Comparison of ENCODE assay signal across 8 cellular contexts in genomic region chr17:75876938-75877751, GRCh38. TPM values are rescaled to one million over a fixed set of nuclear protein-coding genes. Genes with fewer than 3 reads are reported as not detected.
A peak's percentile ranks its signal among the peaks of the same experiment; 100 is the strongest.
DNase-seq lines count a peak whose midpoint lies in the region; ATAC-seq and TF ChIP-seq lines count a peak whose summit lies in the region.

No MANE protein-coding gene starts in this region.

- peak overlapping the region; percentile 93 for H3K4me3 ChIP-seq in fibroblast of the aortic adventitia (ENCODE audit: low read depth, low read length)

- H3K4me3 Mint-ChIP-seq in activated T-cell treated with anti-CD3 and anti-CD28 coated beads, Interleukin-2, amount 50 U/mL, for 72 hours = peak overlapping the region; percentile 73 to 94
- H3K4me3 Mint-ChIP-seq in naive B cell = peak overlapping the region; percentile 76 to 92 (median 86)
- peak overlapping the region; percentile 77 for H3K4me3 Mint-ChIP-seq in type B pancreatic cell

- H3K4me1 Mint-ChIP-seq in activated T-cell treated with anti-CD3 and anti-CD28 coated beads, Interleukin-2, amount 50 U/mL, for 72 hours (ENCODE audit: low read depth) = peaks cover 40% of the 10 kb centered on the region
- H3K4me1 Mint-ChIP-seq in naive B cell = peaks cover 20 to 31% (median 23%) of the 10 kb centered on the region in 3 donors
- H3K4me1 Mint-ChIP-seq in type B pancreatic cell (ENCODE audit: unreplicated experiment) = no peaks in the 10 kb centered on the region

- no peaks in the 10 kb centered on the region for H3K36me3 ChIP-seq in KOPT-K1 (ENCODE audit: insufficient read depth, low read length)

- peak overlapping the region; percentile 75 for H3K27ac ChIP-seq in KOPT-K1 (ENCODE audit: low read depth, low read length, poor library complexity, severe bottlenecking)

- peak; percentile 30 to 34 for ATAC-seq in activated T-cell treated with anti-CD3 and anti-CD28 coated beads, Interleukin-2, amount 50 U/mL, for 72 hours (replicated peaks in 1 of 2)
- ATAC-seq in naive B cell (ENCODE audit: low read depth in 2 of 2) = peak in 1 of 2 donors; percentile 12

- peak; percentile 32 for DNase-seq in DMS53 treated with DMSO at 0.1 percent for 48 hours (lab: John Stamatoyannopoulos, UW; ENCODE audit: unreplicated experiment)
- DNase-seq in activated T-cell treated with anti-CD3 and anti-CD28 coated beads, Interleukin-2, amount 50 U/mL, for 72 hours = peak; percentile 51 to 58
- DNase-seq in fibroblast of the aortic adventitia (ENCODE audit: low read depth) = peak; percentile 98
- DNase-seq in naive B cell = no peak
- DNase-seq in type B pancreatic cell (ENCODE audit: extremely low spot score, unreplicated experiment) = no peak
- no peak for DNase-seq in cerebellar nuclear complex (lab: John Stamatoyannopoulos, UW)
- DNase-seq in NCI-H524 treated with DMSO at 0.1 percent for 48 hours (lab: John Stamatoyannopoulos, UW) = no peak

- H3K9me3 Mint-ChIP-seq in activated T-cell treated with anti-CD3 and anti-CD28 coated beads, Interleukin-2, amount 50 U/mL, for 72 hours = no peaks in the 10 kb centered on the region
- H3K9me3 Mint-ChIP-seq in naive B cell (no peaks in the 10 kb centered on the region), type B pancreatic cell (no peaks in the 10 kb centered on the region)

- no peaks in the 10 kb centered on the region for H3K36me3 Mint-ChIP-seq in activated T-cell treated with anti-CD3 and anti-CD28 coated beads, Interleukin-2, amount 50 U/mL, for 72 hours (ENCODE audit: insufficient read depth in 2 of 2)
- H3K36me3 Mint-ChIP-seq in naive B cell (no peaks in the 10 kb centered on the region), type B pancreatic cell (no peaks in the 10 kb centered on the region)

- no peaks in the 10 kb centered on the region for H3K27me3 Mint-ChIP-seq in activated T-cell treated with anti-CD3 and anti-CD28 coated beads, Interleukin-2, amount 50 U/mL, for 72 hours (ENCODE audit: low read depth)
- peaks cover 0 to 32% (median 10%) of the 10 kb centered on the region in 3 donors for H3K27me3 Mint-ChIP-seq in naive B cell
- H3K27me3 Mint-ChIP-seq in type B pancreatic cell = peaks cover 45% of the 10 kb centered on the region

- peak; percentile 23 for TF ChIP-seq CTCF in fibroblast of the aortic adventitia (IDR thresholded peaks at IDR 0.05; ENCODE audit: insufficient read depth, low read length)
- TF ChIP-seq CTCF in type B pancreatic cell (conservative IDR thresholded peaks at IDR 0.05) = no peak

- no peaks in the 10 kb centered on the region for H3K9me3 ChIP-seq in KOPT-K1 (ENCODE audit: insufficient read depth, low read length, poor library complexity, severe bottlenecking)

- peak overlapping the region; percentile 7 for H3K27ac Mint-ChIP-seq in activated T-cell treated with anti-CD3 and anti-CD28 coated beads, Interleukin-2, amount 50 U/mL, for 72 hours
- peak overlapping the region; percentile 41 to 90 (median 71) for H3K27ac Mint-ChIP-seq in naive B cell
- H3K27ac Mint-ChIP-seq in type B pancreatic cell = peak overlapping the region; percentile 18

RNA-seq across cellular contexts. Expression of gene TRIM47, which starts 1.2 kb away (rescaled TPM):
- total RNA-seq in activated T-cell treated with anti-CD3 and anti-CD28 coated beads, Interleukin-2, amount 50 U/mL, for 72 hours = 10 to 100 TPM; 16.5 to 24.1 TPM
- 14.9 and 20.9 TPM in 2 replicates for total RNA-seq in fibroblast of the aortic adventitia (ENCODE audit: low replicate concordance)
- 1 to 10 TPM in 3 of 6 donors, under 1 TPM in 2, not detected in 1; 0.97 to 2.2 (median 1.7) TPM for polyA plus RNA-seq in naive B cell (ENCODE audit: low read depth in 6 of 6)
- total RNA-seq in type B pancreatic cell (ENCODE audit: low replicate concordance) = 1.9 and 3.1 TPM in 2 replicates

RNA-seq across cellular contexts. Expression of gene TRIM65, which starts 19.6 kb away (rescaled TPM):
- 10 to 100 TPM; 24.0 to 30.7 TPM for total RNA-seq in activated T-cell treated with anti-CD3 and anti-CD28 coated beads, Interleukin-2, amount 50 U/mL, for 72 hours
- total RNA-seq in fibroblast of the aortic adventitia (ENCODE audit: low replicate concordance) (7.7 and 11.4 TPM in 2 replicates), type B pancreatic cell (ENCODE audit: low replicate concordance) (8.1 and 19.0 TPM in 2 replicates)
- 10 to 100 TPM; 15.4 to 33.0 (median 23.4) TPM for polyA plus RNA-seq in naive B cell (ENCODE audit: low read depth in 6 of 6)

RNA-seq across cellular contexts. Expression of gene WBP2, which starts 22.0 kb away (rescaled TPM):
- total RNA-seq in activated T-cell treated with anti-CD3 and anti-CD28 coated beads, Interleukin-2, amount 50 U/mL, for 72 hours = 100 to 1,000 TPM in 1 of 2 donors, 10 to 100 TPM in 1; 90.2 to 109 TPM
- 23.3 and 24.1 TPM in 2 replicates for total RNA-seq in fibroblast of the aortic adventitia (ENCODE audit: low replicate concordance)
- polyA plus RNA-seq in naive B cell (ENCODE audit: low read depth in 6 of 6) = 100 to 1,000 TPM in 2 of 6 donors, 10 to 100 TPM in 4; 73.4 to 134 (median 87.6) TPM
- total RNA-seq in type B pancreatic cell (ENCODE audit: low replicate concordance) = 43.0 and 49.9 TPM in 2 replicates

RNA-seq across cellular contexts. Expression of gene MRPL38, which starts 27.5 kb away (rescaled TPM):
- total RNA-seq in activated T-cell treated with anti-CD3 and anti-CD28 coated beads, Interleukin-2, amount 50 U/mL, for 72 hours = 100 to 1,000 TPM; 101 to 117 TPM
- total RNA-seq in fibroblast of the aortic adventitia (ENCODE audit: low replicate concordance) (27.0 and 39.2 TPM in 2 replicates), type B pancreatic cell (ENCODE audit: low replicate concordance) (93.5 and 113 TPM in 2 replicates)
- 10 to 100 TPM; 47.3 to 68.8 (median 59.7) TPM for polyA plus RNA-seq in naive B cell (ENCODE audit: low read depth in 6 of 6)

RNA-seq across cellular contexts. Expression of gene UNC13D, which starts 32.9 kb away (rescaled TPM):
- total RNA-seq in activated T-cell treated with anti-CD3 and anti-CD28 coated beads, Interleukin-2, amount 50 U/mL, for 72 hours = 10 to 100 TPM; 89.0 to 97.6 TPM
- 0.54 and 2.3 TPM in 2 replicates for total RNA-seq in fibroblast of the aortic adventitia (ENCODE audit: low replicate concordance)
- polyA plus RNA-seq in naive B cell (ENCODE audit: low read depth in 6 of 6) = 10 to 100 TPM; 11.5 to 31.5 (median 20.5) TPM
- 7.1 and 7.4 TPM in 2 replicates for total RNA-seq in type B pancreatic cell (ENCODE audit: low replicate concordance)

Comparison
In these comparisons a context has a peak if more than half of its experiments do, and no peak if none do; other contexts are left out.
1. DNase-seq: peak in DMS53 treated with DMSO at 0.1 percent for 48 hours (single experiment), activated T-cell treated with anti-CD3 and anti-CD28 coated beads, Interleukin-2, amount 50 U/mL, for 72 hours (2 of 2) and fibroblast of the aortic adventitia (single experiment); none in naive B cell (single experiment), type B pancreatic cell (single experiment), cerebellar nuclear complex (0 of 2) and NCI-H524 treated with DMSO at 0.1 percent for 48 hours (single experiment).
2. H3K27ac Mint-ChIP-seq: peak in every context shown above with its lines; median percentile 71 in naive B cell; 18 in type B pancreatic cell; 7 in activated T-cell treated with anti-CD3 and anti-CD28 coated beads, Interleukin-2, amount 50 U/mL, for 72 hours.
3. Peak in every context shown above with its lines, with median percentiles within 50 percentile points of each other: H3K4me3 Mint-ChIP-seq.